1 cellular context compared by ENCODE assay signal in the genomic region with DNA sequence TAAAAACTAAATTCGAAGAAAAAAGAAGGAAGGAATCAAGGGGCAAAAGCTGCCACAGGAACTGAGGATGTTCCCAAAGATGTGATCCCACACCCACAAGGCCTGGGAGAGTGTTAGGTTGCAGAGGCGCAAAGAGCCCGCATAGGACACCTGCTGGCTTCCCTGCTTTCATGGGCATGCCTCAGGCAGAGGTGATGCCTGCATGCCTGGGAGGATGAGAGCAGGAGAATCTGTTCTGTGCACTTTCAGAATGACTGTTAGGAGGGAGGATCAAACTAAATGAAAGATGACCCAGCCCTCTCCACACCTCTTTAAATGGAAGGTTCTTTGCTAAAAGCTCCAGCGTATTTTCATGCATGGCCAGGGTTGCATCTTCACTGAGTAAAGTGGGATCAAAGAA.
TF ChIP-seq lines count a peak whose summit lies in the region.

No MANE protein-coding gene starts in this region.

TF ChIP-seq in GM12878, 131 proteins besides CTCF, POLR2A, EP300 and RAD21:
- TF ChIP-seq, protein P1, sequence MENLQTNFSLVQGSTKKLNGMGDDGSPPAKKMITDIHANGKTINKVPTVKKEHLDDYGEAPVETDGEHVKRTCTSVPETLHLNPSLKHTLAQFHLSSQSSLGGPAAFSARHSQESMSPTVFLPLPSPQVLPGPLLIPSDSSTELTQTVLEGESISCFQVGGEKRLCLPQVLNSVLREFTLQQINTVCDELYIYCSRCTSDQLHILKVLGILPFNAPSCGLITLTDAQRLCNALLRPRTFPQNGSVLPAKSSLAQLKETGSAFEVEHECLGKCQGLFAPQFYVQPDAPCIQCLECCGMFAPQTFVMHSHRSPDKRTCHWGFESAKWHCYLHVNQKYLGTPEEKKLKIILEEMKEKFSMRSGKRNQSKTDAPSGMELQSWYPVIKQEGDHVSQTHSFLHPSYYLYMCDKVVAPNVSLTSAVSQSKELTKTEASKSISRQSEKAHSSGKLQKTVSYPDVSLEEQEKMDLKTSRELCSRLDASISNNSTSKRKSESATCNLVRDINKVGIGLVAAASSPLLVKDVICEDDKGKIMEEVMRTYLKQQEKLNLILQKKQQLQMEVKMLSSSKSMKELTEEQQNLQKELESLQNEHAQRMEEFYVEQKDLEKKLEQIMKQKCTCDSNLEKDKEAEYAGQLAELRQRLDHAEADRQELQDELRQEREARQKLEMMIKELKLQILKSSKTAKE (IDR thresholded peaks at IDR 0.05; ENCODE audit: low read depth, poor library complexity, severe bottlenecking) = no peak
- TF ChIP-seq IKZF1 (conservative IDR thresholded peaks at IDR 0.05) = peak; percentile 50
- TF ChIP-seq ATF2 (IDR thresholded peaks at IDR 0.05; ENCODE audit: low read length) = peak; percentile 47; the same call in 1 of the 2 replicates
- no peak for TF ChIP-seq NKRF (conservative IDR thresholded peaks at IDR 0.05)
- peak; percentile 42; the same call in 1 of the 2 replicates for TF ChIP-seq CREM (IDR thresholded peaks at IDR 0.05; ENCODE audit: low read depth)
- peak; percentile 97 for TF ChIP-seq IRF4 (IDR thresholded peaks at IDR 0.05; ENCODE audit: low read depth, low read length)
- TF ChIP-seq BHLHE40 (IDR thresholded peaks at IDR 0.05; ENCODE audit: borderline replicate concordance in 1 of 2, low read depth in 2 of 2, low read length in 1 of 2) = 0 out of 4 replicates have a peak, but pooled peaks of 1 of the 2 experiments have one; percentile 11
- peak; percentile 85 for TF ChIP-seq JUND (IDR thresholded peaks at IDR 0.05; ENCODE audit: low read depth, low read length)
- peak; percentile 89 for TF ChIP-seq JUNB (IDR thresholded peaks at IDR 0.05)
- TF ChIP-seq KDM1A (IDR thresholded peaks at IDR 0.05; ENCODE audit: borderline replicate concordance) = no peak
- TF ChIP-seq MEF2A (IDR thresholded peaks at IDR 0.05; ENCODE audit: insufficient read depth, low read depth, low read length) = no peak
- TF ChIP-seq SMARCA5 (IDR thresholded peaks at IDR 0.05) = 0 out of 2 replicates have a peak, but pooled peaks have one; percentile 23
- TF ChIP-seq, protein P2, sequence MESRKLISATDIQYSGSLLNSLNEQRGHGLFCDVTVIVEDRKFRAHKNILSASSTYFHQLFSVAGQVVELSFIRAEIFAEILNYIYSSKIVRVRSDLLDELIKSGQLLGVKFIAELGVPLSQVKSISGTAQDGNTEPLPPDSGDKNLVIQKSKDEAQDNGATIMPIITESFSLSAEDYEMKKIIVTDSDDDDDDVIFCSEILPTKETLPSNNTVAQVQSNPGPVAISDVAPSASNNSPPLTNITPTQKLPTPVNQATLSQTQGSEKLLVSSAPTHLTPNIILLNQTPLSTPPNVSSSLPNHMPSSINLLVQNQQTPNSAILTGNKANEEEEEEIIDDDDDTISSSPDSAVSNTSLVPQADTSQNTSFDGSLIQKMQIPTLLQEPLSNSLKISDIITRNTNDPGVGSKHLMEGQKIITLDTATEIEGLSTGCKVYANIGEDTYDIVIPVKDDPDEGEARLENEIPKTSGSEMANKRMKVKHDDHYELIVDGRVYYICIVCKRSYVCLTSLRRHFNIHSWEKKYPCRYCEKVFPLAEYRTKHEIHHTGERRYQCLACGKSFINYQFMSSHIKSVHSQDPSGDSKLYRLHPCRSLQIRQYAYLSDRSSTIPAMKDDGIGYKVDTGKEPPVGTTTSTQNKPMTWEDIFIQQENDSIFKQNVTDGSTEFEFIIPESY (IDR thresholded peaks at IDR 0.05) = no peak
- TF ChIP-seq ETV6 (conservative IDR thresholded peaks at IDR 0.05 in 1 of 2, IDR thresholded peaks at IDR 0.05 in 1 of 2; ENCODE audit: borderline replicate concordance in 1 of 2, low read depth in 1 of 2) = peak in 1 of 2 experiments; percentile 35; a peak in 1 of 4 replicates
- TF ChIP-seq BCL11A (IDR thresholded peaks at IDR 0.05; ENCODE audit: low read depth, low read length) = peak; percentile 46; the same call in 1 of the 2 replicates
- 0 out of 2 replicates have a peak, but pooled peaks have one; percentile 43 for TF ChIP-seq CBX5 (IDR thresholded peaks at IDR 0.05; ENCODE audit: low read depth)
- peak; percentile 44; the same call in 1 of the 2 replicates for TF ChIP-seq NFIC (IDR thresholded peaks at IDR 0.05; ENCODE audit: low read depth, low read length)
- TF ChIP-seq ZNF384 (IDR thresholded peaks at IDR 0.05; ENCODE audit: borderline replicate concordance, low read depth, low read length) = no peak
- TF ChIP-seq TBL1XR1 (IDR thresholded peaks at IDR 0.05; ENCODE audit: low read depth, low read length) = peak; percentile 31; the same call in 1 of the 2 replicates
- no peak for TF ChIP-seq TAF1 (IDR thresholded peaks at IDR 0.05; ENCODE audit: borderline replicate concordance, low read depth, low read length)
- TF ChIP-seq RCOR1 (conservative IDR thresholded peaks at IDR 0.05; ENCODE audit: low read depth, low read length) = no peak
- peak; percentile 95 for TF ChIP-seq EED (IDR thresholded peaks at IDR 0.05; ENCODE audit: low read depth)
- TF ChIP-seq MYB (IDR thresholded peaks at IDR 0.05; ENCODE audit: borderline replicate concordance, low read depth, low read length) = no peak
- TF ChIP-seq IKZF2 (IDR thresholded peaks at IDR 0.05) = peak; percentile 42 to 43; a peak in 3 of 4 replicates
- no peak for TF ChIP-seq ZZZ3 (IDR thresholded peaks at IDR 0.05; ENCODE audit: control insufficient read depth, insufficient read length, low read depth)
- TF ChIP-seq, protein P3, sequence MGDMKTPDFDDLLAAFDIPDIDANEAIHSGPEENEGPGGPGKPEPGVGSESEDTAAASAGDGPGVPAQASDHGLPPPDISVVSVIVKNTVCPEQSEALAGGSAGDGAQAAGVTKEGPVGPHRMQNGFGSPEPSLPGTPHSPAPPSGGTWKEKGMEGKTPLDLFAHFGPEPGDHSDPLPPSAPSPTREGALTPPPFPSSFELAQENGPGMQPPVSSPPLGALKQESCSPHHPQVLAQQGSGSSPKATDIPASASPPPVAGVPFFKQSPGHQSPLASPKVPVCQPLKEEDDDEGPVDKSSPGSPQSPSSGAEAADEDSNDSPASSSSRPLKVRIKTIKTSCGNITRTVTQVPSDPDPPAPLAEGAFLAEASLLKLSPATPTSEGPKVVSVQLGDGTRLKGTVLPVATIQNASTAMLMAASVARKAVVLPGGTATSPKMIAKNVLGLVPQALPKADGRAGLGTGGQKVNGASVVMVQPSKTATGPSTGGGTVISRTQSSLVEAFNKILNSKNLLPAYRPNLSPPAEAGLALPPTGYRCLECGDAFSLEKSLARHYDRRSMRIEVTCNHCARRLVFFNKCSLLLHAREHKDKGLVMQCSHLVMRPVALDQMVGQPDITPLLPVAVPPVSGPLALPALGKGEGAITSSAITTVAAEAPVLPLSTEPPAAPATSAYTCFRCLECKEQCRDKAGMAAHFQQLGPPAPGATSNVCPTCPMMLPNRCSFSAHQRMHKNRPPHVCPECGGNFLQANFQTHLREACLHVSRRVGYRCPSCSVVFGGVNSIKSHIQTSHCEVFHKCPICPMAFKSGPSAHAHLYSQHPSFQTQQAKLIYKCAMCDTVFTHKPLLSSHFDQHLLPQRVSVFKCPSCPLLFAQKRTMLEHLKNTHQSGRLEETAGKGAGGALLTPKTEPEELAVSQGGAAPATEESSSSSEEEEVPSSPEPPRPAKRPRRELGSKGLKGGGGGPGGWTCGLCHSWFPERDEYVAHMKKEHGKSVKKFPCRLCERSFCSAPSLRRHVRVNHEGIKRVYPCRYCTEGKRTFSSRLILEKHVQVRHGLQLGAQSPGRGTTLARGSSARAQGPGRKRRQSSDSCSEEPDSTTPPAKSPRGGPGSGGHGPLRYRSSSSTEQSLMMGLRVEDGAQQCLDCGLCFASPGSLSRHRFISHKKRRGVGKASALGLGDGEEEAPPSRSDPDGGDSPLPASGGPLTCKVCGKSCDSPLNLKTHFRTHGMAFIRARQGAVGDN (IDR thresholded peaks at IDR 0.05) = no peak
- no peak for TF ChIP-seq SIN3A (IDR thresholded peaks at IDR 0.05; ENCODE audit: low read depth, low read length)
- TF ChIP-seq NR2F1 (conservative IDR thresholded peaks at IDR 0.05) = no peak
- TF ChIP-seq PRDM15 (CRISPR knock-in tag; IDR thresholded peaks at IDR 0.05) = no peak
- no peak for TF ChIP-seq PAX8 (IDR thresholded peaks at IDR 0.05)
- no peak for TF ChIP-seq NR2C1 (IDR thresholded peaks at IDR 0.05)
- TF ChIP-seq, protein P4, sequence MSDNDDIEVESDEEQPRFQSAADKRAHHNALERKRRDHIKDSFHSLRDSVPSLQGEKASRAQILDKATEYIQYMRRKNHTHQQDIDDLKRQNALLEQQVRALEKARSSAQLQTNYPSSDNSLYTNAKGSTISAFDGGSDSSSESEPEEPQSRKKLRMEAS (IDR thresholded peaks at IDR 0.05; ENCODE audit: low read depth, low read length) = 0 out of 2 replicates have a peak, but pooled peaks have one; percentile 52
- 0 out of 2 replicates have a peak, but pooled peaks have one; percentile 20 for TF ChIP-seq SPI1 (IDR thresholded peaks at IDR 0.05; ENCODE audit: borderline replicate concordance, insufficient read depth, low read depth, low read length)
- peak; percentile 26; the same call in 1 of the 2 replicates for TF ChIP-seq TCF12 (IDR thresholded peaks at IDR 0.05; ENCODE audit: low read depth, low read length)
- peak; percentile 27; the same call in 1 of the 2 replicates for TF ChIP-seq RUNX3 (IDR thresholded peaks at IDR 0.05; ENCODE audit: low read length)
- peak; percentile 29 for TF ChIP-seq SP1 (IDR thresholded peaks at IDR 0.05; ENCODE audit: low read depth, low read length)
